ENCODE assay signal across 8 cellular contexts in the genomic region with DNA sequence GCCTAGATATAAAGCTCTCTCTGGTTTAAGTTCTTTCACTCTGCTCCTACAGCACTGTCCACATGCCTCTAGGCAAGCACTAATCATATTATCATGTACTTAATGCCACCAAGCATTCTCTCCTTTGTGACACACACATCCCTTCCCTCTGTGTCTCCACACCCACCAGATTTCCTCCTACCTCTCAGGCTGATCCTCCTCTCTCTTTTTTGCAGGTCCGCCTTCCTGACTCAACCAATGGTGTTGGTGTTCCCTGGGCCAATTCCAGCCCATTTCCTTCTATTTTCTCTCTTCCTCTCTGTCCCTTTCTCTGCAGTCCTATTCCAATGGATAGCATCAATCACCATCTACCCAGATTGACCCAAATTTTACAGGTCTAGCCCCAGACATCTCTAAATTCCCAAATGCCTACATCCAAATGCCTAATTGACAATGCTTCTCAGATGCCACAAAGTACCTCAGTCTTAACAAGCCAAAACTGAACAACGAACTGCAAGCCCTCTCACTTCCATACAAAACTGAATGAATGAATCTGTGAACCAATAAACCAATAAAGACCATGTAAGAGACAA. TPM values are rescaled to one million over a fixed set of nuclear protein-coding genes. Genes with fewer than 3 reads are reported as not detected.
DNase-seq lines count a peak whose midpoint lies in the region; ATAC-seq and TF ChIP-seq lines count a peak whose summit lies in the region.

No MANE protein-coding gene starts in this region.

- H3K4me1 Mint-ChIP-seq in activated T-cell treated with anti-CD3 and anti-CD28 coated beads, Interleukin-2, amount 50 U/mL, for 72 hours (ENCODE audit: low read depth) = peaks cover 22% of the 10 kb centered on the region

- H3K4me3 ChIP-seq in WI38 (ENCODE audit: low read depth, low read length) = peak overlapping the region; percentile 71
- peak overlapping the region; percentile 49 to 73 (median 59) for H3K4me3 ChIP-seq in skin epidermis

- no peaks in the 10 kb centered on the region for H3K9me3 Mint-ChIP-seq in activated T-cell treated with anti-CD3 and anti-CD28 coated beads, Interleukin-2, amount 50 U/mL, for 72 hours

- no peak for ATAC-seq in activated T-cell treated with anti-CD3 and anti-CD28 coated beads, Interleukin-2, amount 50 U/mL, for 72 hours (replicated peaks in 1 of 2)
- ATAC-seq in HG03108 (IDR thresholded peaks at IDR 0.05; ENCODE audit: unreplicated experiment) (peak; percentile 4), left ventricle myocardium superior (peak; percentile 32)
- ATAC-seq in activated CD4-positive, CD25-positive, alpha-beta regulatory T cell treated with anti-CD3 and anti-CD28 coated beads, Interleukin-2, amount 50 U/mL, for 24 hours = no peak

- no peaks in the 10 kb centered on the region for H3K36me3 Mint-ChIP-seq in activated T-cell treated with anti-CD3 and anti-CD28 coated beads, Interleukin-2, amount 50 U/mL, for 72 hours (ENCODE audit: insufficient read depth in 2 of 2)

- no peak for DNase-seq in activated T-cell treated with anti-CD3 and anti-CD28 coated beads, Interleukin-2, amount 50 U/mL, for 72 hours
- DNase-seq in activated T-cell treated with anti-CD3 and anti-CD28 coated beads, Interleukin-2, amount 50 U/mL, for 1 hour = no peak
- DNase-seq in left ventricle myocardium superior (no peak), GM19238 (ENCODE audit: insufficient read length, low spot score) (no peak)

- peak overlapping the region; percentile 76 to 86 for H3K4me3 Mint-ChIP-seq in activated T-cell treated with anti-CD3 and anti-CD28 coated beads, Interleukin-2, amount 50 U/mL, for 72 hours

- H3K27ac Mint-ChIP-seq in activated T-cell treated with anti-CD3 and anti-CD28 coated beads, Interleukin-2, amount 50 U/mL, for 72 hours = no peak overlapping the region

- TF ChIP-seq CTCF in WI38 (IDR thresholded peaks at IDR 0.05; ENCODE audit: low read depth, low read length) = no peak

- peaks cover 49% of the 10 kb centered on the region for H3K27me3 Mint-ChIP-seq in activated T-cell treated with anti-CD3 and anti-CD28 coated beads, Interleukin-2, amount 50 U/mL, for 72 hours (ENCODE audit: low read depth)

- peak overlapping the region in 6 of 21 experiments; percentile 13 to 71 (median 46) for H3K27ac ChIP-seq in skin epidermis

- intact Hi-C loops in left ventricle myocardium superior (cut with micrococcal nuclease) = no loop called here

RNA-seq across cellular contexts. Expression of a gene that starts 0.5 kb away (rescaled TPM):
- total RNA-seq in activated T-cell treated with anti-CD3 and anti-CD28 coated beads, Interleukin-2, amount 50 U/mL, for 72 hours = 1 to 10 TPM in 1 of 2 donors, under 1 TPM in 1; 0.23 to 1.4 TPM
- total RNA-seq in left ventricle myocardium superior = 0.17 TPM

RNA-seq across cellular contexts. Expression of a gene that starts 4.9 kb away (rescaled TPM):
- total RNA-seq in activated T-cell treated with anti-CD3 and anti-CD28 coated beads, Interleukin-2, amount 50 U/mL, for 72 hours = not detected
- not detected for total RNA-seq in left ventricle myocardium superior

RNA-seq across cellular contexts. Expression of a gene that starts 33.4 kb away (rescaled TPM):
- total RNA-seq in activated T-cell treated with anti-CD3 and anti-CD28 coated beads, Interleukin-2, amount 50 U/mL, for 72 hours = under 1 TPM in 1 of 2 donors, not detected in 1; 0.29 TPM
- not detected for total RNA-seq in left ventricle myocardium superior

RNA-seq across cellular contexts. Expression of a gene that starts 49.3 kb away (rescaled TPM):
- total RNA-seq in activated T-cell treated with anti-CD3 and anti-CD28 coated beads, Interleukin-2, amount 50 U/mL, for 72 hours = not detected
- not detected for total RNA-seq in left ventricle myocardium superior

Comparison
In these comparisons a context has a peak if more than half of its experiments do, and no peak if none do; other contexts are left out.
1. ATAC-seq: peak in HG03108 (single experiment) and left ventricle myocardium superior (single experiment); none in activated T-cell treated with anti-CD3 and anti-CD28 coated beads, Interleukin-2, amount 50 U/mL, for 72 hours (0 of 2) and activated CD4-positive, CD25-positive, alpha-beta regulatory T cell treated with anti-CD3 and anti-CD28 coated beads, Interleukin-2, amount 50 U/mL, for 24 hours (0 of 2).